ENCODE assay signal across 32 cellular contexts in genomic region chr15:87357608-87358007, GRCh38.
"Had no signal": no experiment of that assay in that cellular context is flagged by ENCODE, and none has a peak within 500 bp of the region (broad histone marks: within the 10 kb centered on the region; RNA-seq: fewer than 3 reads in every experiment).

No MANE protein-coding gene starts in this region.

- H3K36me3 ChIP-seq: adrenal gland, brain microvascular endothelial cell, breast epithelium had no signal

- H3K27ac ChIP-seq: adrenal gland, body of pancreas, brain microvascular endothelial cell, breast epithelium, VCaP had no signal

- DNase-seq: activated B cell treated with CpG ODN at 0.5 μM for 24 hours; activated CD4-positive, alpha-beta memory T cell treated with anti-CD3 and anti-CD28 coated beads for 36 hours; activated CD4-positive, alpha-beta T cell treated with anti-CD3 and anti-CD28 coated beads for 4 hours; activated CD4-positive, alpha-beta T cell treated with anti-CD3 and anti-CD28 coated beads, Interleukin-2, amount 10 ng/mL, durations not matched to agents 24 days and 14 days; activated CD4-positive, alpha-beta T cell treated with anti-CD3 and anti-CD28 coated beads, Interleukin-2, amount 50 U/mL, for 1 hour; activated CD4-positive, alpha-beta T cell treated with anti-CD3 and anti-CD28 coated beads, Interleukin-2, amount 50 U/mL, for 4 hours; activated CD4-positive, CD25-positive, alpha-beta regulatory T cell treated with anti-CD3 and anti-CD28 coated beads, Interleukin-2, amount 50 U/mL, for 72 hours; activated CD8-positive, alpha-beta memory T cell treated with anti-CD3 and anti-CD28 coated beads, Interleukin-2, amount 50 U/mL, for 4 hours; activated CD8-positive, alpha-beta T cell treated with anti-CD3 and anti-CD28 coated beads for 36 hours; activated effector memory CD4-positive, alpha-beta T cell treated with anti-CD3 and anti-CD28 coated beads, Interleukin-2, amount 50 U/mL, for 16 hours; activated gamma-delta T cell treated with Interleukin-2 at 50 U/mL for 16 hours; activated naive CD4-positive, alpha-beta T cell; activated naive CD4-positive, alpha-beta T cell treated with anti-CD3 and anti-CD28 coated beads for 36 hours; activated naive CD4-positive, alpha-beta T cell treated with anti-CD3 and anti-CD28 coated beads, Interleukin-2, amount 50 U/mL, for 16 hours; activated naive CD8-positive, alpha-beta T cell treated with anti-CD3 and anti-CD28 coated beads for 36 hours; activated T-cell treated with anti-CD3 and anti-CD28 coated beads for 4 hours; activated T-cell treated with anti-CD3 and anti-CD28 coated beads, Interleukin-2, amount 50 U/mL, for 1 hour; activated T-cell treated with anti-CD3 and anti-CD28 coated beads, Interleukin-2, amount 50 U/mL, for 4 hours; activated T-cell treated with anti-CD3 and anti-CD28 coated beads, Interleukin-2, amount 50 U/mL, for 72 hours; adrenal gland; amniotic stem cell; aorta; body of pancreas; brain microvascular endothelial cell; central memory CD4-positive, alpha-beta T cell; T-helper 1 cell; T-helper 2 cell; T-helper 9 cell had no signal

- H3K4me3 ChIP-seq: adrenal gland, body of pancreas, breast epithelium had no signal

- ATAC-seq: activated CD8-positive, alpha-beta T cell treated with anti-CD3 and anti-CD28 coated beads for 36 hours; activated naive CD4-positive, alpha-beta T cell treated with anti-CD3 and anti-CD28 coated beads, Interleukin-2, amount 50 U/mL, for 72 hours; activated T-cell treated with anti-CD3 and anti-CD28 coated beads, Interleukin-2, amount 50 U/mL, for 4 hours; activated T-cell treated with anti-CD3 and anti-CD28 coated beads, Interleukin-2, amount 50 U/mL, for 72 hours; activated T-helper 17 cell treated with anti-CD3 and anti-CD28 coated beads, Interleukin-2, amount 50 U/mL, for 72 hours; body of pancreas had no signal

- H3K9me3 ChIP-seq: adrenal gland, body of pancreas, breast epithelium had no signal

- H3K27me3 ChIP-seq: adrenal gland, body of pancreas, brain microvascular endothelial cell, breast epithelium had no signal

- H3K4me1 ChIP-seq: adrenal gland, body of pancreas, breast epithelium had no signal
